8 cellular contexts compared by ENCODE assay signal in genomic region chr17:47205419-47205963, GRCh38.
DNase-seq lines count a peak whose midpoint lies in the region; ATAC-seq lines count a peak whose summit lies in the region.

No MANE protein-coding gene starts in this region.

- no peaks in the 10 kb centered on the region for H3K9me3 Mint-ChIP-seq in dendritic cell treated with granulocyte-macrophage colony-stimulating factor and Interleukin-4, amounts not matched to agents 40 ng/mL and 50 ng/mL, for 4 days

- peaks cover 21% of the 10 kb centered on the region for H3K4me1 ChIP-seq in mucosa of stomach (ENCODE audit: control insufficient read depth, insufficient read depth, low read length)

- no peaks in the 10 kb centered on the region for H3K27me3 ChIP-seq in mucosa of stomach (ENCODE audit: control insufficient read depth, insufficient read depth, low read length)

- peak overlapping the region; percentile 15 for H3K9ac ChIP-seq in mucosa of stomach (ENCODE audit: low read length)

- DNase-seq in activated gamma-delta T cell treated with Interleukin-2 at 50 U/mL for 16 hours: peak; percentile 49
- no peak for DNase-seq in activated gamma-delta T cell (lab: John Stamatoyannopoulos, UW)
- DNase-seq in activated CD4-positive, alpha-beta T cell treated with anti-CD3 and anti-CD28 coated beads for 1 hour: peak; percentile 54
- peak; percentile 68 for DNase-seq in stromal cell of bone marrow (ENCODE audit: low read depth)
- DNase-seq in SHP77 treated with DMSO at 0.1 percent for 48 hours (lab: John Stamatoyannopoulos, UW): no peak

- intact Hi-C loops in dendritic cell treated with granulocyte-macrophage colony-stimulating factor and Interleukin-4, amounts not matched to agents 40 ng/mL and 50 ng/mL, for 4 days (cut with micrococcal nuclease): no loop called here

- H3K27ac Mint-ChIP-seq in dendritic cell treated with granulocyte-macrophage colony-stimulating factor and Interleukin-4, amounts not matched to agents 40 ng/mL and 50 ng/mL, for 4 days: peak overlapping the region; percentile 86

- H3K4me3 ChIP-seq in mucosa of stomach (ENCODE audit: low read length): no peak overlapping the region

- no peaks in the 10 kb centered on the region for H3K9me3 ChIP-seq in mucosa of stomach (ENCODE audit: control insufficient read depth, low read length)

- H3K4me3 Mint-ChIP-seq in dendritic cell treated with granulocyte-macrophage colony-stimulating factor and Interleukin-4, amounts not matched to agents 40 ng/mL and 50 ng/mL, for 4 days: peak overlapping the region; percentile 2

- ATAC-seq in HG03378 (IDR thresholded peaks at IDR 0.05; ENCODE audit: unreplicated experiment): peak; percentile 31

- no peaks in the 10 kb centered on the region for H3K36me3 Mint-ChIP-seq in dendritic cell treated with granulocyte-macrophage colony-stimulating factor and Interleukin-4, amounts not matched to agents 40 ng/mL and 50 ng/mL, for 4 days (ENCODE audit: low read depth)

- peaks cover 13% of the 10 kb centered on the region for H3K27me3 Mint-ChIP-seq in dendritic cell treated with granulocyte-macrophage colony-stimulating factor and Interleukin-4, amounts not matched to agents 40 ng/mL and 50 ng/mL, for 4 days

- no peaks in the 10 kb centered on the region for H3K36me3 ChIP-seq in mucosa of stomach (ENCODE audit: control insufficient read depth, insufficient read depth, low read length)

- peaks cover 81% of the 10 kb centered on the region for H3K4me1 Mint-ChIP-seq in dendritic cell treated with granulocyte-macrophage colony-stimulating factor and Interleukin-4, amounts not matched to agents 40 ng/mL and 50 ng/mL, for 4 days (ENCODE audit: low read depth)

Comparison
In these comparisons a context has a peak if more than half of its experiments do, and no peak if none do; other contexts are left out.
1. DNase-seq: peak in activated gamma-delta T cell treated with Interleukin-2 at 50 U/mL for 16 hours (single experiment), activated CD4-positive, alpha-beta T cell treated with anti-CD3 and anti-CD28 coated beads for 1 hour (single experiment) and stromal cell of bone marrow (single experiment); none in activated gamma-delta T cell (single experiment) and SHP77 treated with DMSO at 0.1 percent for 48 hours (single experiment).